ENCODE assay signal across 2 cellular contexts in the genomic region with DNA sequence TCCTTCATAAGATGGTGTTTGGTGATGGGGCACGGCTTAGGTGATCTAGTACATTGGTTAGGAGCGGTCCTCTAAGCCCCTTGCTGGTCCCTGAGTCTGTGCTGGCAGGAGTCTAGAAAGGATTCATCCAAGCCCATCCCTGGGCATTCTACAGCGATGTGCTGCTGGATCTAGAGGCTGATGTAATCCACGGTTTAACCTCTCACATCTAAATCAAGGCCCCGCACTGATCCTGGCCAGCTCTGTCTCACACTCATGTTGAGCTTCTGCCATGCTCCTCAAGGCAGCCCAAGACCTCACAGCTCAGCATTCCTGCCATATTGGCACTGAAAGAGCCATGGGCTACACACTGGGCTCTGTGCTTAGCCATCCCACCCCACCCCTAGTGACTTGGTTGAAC.
TF ChIP-seq lines count a peak whose summit lies in the region.

No MANE protein-coding gene starts in this region.

TF ChIP-seq in GM23338, 12 proteins besides CTCF, POLR2A, EP300 and RAD21 (continued from another document):
- TF ChIP-seq STAT1 (IDR thresholded peaks at IDR 0.05; ENCODE audit: unreplicated experiment) (no peak), ZNF114 (CRISPR knock-in tag; IDR thresholded peaks at IDR 0.05) (no peak), ZNF331 (CRISPR knock-in tag; IDR thresholded peaks at IDR 0.05; ENCODE audit: low read depth) (no peak), NANOG (IDR thresholded peaks at IDR 0.05; ENCODE audit: borderline replicate concordance) (no peak), JUNB (IDR thresholded peaks at IDR 0.05; ENCODE audit: unreplicated experiment) (no peak)
- TF ChIP-seq, protein P1, sequence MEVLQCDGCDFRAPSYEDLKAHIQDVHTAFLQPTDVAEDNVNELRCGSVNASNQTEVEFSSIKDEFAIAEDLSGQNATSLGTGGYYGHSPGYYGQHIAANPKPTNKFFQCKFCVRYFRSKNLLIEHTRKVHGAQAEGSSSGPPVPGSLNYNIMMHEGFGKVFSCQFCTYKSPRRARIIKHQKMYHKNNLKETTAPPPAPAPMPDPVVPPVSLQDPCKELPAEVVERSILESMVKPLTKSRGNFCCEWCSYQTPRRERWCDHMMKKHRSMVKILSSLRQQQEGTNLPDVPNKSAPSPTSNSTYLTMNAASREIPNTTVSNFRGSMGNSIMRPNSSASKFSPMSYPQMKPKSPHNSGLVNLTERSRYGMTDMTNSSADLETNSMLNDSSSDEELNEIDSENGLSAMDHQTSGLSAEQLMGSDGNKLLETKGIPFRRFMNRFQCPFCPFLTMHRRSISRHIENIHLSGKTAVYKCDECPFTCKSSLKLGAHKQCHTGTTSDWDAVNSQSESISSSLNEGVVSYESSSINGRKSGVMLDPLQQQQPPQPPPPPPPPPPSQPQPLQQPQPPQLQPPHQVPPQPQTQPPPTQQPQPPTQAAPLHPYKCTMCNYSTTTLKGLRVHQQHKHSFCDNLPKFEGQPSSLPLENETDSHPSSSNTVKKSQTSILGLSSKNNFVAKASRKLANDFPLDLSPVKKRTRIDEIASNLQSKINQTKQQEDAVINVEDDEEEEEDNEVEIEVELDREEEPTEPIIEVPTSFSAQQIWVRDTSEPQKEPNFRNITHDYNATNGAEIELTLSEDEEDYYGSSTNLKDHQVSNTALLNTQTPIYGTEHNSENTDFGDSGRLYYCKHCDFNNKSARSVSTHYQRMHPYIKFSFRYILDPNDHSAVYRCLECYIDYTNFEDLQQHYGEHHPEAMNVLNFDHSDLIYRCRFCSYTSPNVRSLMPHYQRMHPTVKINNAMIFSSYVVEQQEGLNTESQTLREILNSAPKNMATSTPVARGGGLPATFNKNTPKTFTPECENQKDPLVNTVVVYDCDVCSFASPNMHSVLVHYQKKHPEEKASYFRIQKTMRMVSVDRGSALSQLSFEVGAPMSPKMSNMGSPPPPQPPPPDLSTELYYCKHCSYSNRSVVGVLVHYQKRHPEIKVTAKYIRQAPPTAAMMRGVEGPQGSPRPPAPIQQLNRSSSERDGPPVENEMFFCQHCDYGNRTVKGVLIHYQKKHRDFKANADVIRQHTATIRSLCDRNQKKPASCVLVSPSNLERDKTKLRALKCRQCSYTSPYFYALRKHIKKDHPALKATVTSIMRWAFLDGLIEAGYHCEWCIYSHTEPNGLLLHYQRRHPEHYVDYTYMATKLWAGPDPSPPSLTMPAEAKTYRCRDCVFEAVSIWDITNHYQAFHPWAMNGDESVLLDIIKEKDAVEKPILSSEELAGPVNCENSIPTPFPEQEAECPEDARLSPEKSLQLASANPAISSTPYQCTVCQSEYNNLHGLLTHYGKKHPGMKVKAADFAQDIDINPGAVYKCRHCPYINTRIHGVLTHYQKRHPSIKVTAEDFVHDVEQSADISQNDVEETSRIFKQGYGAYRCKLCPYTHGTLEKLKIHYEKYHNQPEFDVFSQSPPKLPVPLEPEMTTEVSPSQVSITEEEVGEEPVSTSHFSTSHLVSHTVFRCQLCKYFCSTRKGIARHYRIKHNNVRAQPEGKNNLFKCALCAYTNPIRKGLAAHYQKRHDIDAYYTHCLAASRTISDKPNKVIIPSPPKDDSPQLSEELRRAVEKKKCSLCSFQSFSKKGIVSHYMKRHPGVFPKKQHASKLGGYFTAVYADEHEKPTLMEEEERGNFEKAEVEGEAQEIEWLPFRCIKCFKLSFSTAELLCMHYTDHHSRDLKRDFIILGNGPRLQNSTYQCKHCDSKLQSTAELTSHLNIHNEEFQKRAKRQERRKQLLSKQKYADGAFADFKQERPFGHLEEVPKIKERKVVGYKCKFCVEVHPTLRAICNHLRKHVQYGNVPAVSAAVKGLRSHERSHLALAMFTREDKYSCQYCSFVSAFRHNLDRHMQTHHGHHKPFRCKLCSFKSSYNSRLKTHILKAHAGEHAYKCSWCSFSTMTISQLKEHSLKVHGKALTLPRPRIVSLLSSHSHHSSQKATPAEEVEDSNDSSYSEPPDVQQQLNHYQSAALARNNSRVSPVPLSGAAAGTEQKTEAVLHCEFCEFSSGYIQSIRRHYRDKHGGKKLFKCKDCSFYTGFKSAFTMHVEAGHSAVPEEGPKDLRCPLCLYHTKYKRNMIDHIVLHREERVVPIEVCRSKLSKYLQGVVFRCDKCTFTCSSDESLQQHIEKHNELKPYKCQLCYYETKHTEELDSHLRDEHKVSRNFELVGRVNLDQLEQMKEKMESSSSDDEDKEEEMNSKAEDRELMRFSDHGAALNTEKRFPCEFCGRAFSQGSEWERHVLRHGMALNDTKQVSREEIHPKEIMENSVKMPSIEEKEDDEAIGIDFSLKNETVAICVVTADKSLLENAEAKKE (CRISPR knock-in tag; IDR thresholded peaks at IDR 0.05) = no peak
- TF ChIP-seq, protein P2, sequence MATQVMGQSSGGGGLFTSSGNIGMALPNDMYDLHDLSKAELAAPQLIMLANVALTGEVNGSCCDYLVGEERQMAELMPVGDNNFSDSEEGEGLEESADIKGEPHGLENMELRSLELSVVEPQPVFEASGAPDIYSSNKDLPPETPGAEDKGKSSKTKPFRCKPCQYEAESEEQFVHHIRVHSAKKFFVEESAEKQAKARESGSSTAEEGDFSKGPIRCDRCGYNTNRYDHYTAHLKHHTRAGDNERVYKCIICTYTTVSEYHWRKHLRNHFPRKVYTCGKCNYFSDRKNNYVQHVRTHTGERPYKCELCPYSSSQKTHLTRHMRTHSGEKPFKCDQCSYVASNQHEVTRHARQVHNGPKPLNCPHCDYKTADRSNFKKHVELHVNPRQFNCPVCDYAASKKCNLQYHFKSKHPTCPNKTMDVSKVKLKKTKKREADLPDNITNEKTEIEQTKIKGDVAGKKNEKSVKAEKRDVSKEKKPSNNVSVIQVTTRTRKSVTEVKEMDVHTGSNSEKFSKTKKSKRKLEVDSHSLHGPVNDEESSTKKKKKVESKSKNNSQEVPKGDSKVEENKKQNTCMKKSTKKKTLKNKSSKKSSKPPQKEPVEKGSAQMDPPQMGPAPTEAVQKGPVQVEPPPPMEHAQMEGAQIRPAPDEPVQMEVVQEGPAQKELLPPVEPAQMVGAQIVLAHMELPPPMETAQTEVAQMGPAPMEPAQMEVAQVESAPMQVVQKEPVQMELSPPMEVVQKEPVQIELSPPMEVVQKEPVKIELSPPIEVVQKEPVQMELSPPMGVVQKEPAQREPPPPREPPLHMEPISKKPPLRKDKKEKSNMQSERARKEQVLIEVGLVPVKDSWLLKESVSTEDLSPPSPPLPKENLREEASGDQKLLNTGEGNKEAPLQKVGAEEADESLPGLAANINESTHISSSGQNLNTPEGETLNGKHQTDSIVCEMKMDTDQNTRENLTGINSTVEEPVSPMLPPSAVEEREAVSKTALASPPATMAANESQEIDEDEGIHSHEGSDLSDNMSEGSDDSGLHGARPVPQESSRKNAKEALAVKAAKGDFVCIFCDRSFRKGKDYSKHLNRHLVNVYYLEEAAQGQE (IDR thresholded peaks at IDR 0.05; ENCODE audit: unreplicated experiment) = no peak
- TF ChIP-seq, protein P3, sequence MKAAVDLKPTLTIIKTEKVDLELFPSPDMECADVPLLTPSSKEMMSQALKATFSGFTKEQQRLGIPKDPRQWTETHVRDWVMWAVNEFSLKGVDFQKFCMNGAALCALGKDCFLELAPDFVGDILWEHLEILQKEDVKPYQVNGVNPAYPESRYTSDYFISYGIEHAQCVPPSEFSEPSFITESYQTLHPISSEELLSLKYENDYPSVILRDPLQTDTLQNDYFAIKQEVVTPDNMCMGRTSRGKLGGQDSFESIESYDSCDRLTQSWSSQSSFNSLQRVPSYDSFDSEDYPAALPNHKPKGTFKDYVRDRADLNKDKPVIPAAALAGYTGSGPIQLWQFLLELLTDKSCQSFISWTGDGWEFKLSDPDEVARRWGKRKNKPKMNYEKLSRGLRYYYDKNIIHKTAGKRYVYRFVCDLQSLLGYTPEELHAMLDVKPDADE (IDR thresholded peaks at IDR 0.05) = no peak

TF ChIP-seq in WTC11, 78 proteins besides CTCF, POLR2A, EP300 and RAD21 (continued from another document):
- TF ChIP-seq, protein P4, sequence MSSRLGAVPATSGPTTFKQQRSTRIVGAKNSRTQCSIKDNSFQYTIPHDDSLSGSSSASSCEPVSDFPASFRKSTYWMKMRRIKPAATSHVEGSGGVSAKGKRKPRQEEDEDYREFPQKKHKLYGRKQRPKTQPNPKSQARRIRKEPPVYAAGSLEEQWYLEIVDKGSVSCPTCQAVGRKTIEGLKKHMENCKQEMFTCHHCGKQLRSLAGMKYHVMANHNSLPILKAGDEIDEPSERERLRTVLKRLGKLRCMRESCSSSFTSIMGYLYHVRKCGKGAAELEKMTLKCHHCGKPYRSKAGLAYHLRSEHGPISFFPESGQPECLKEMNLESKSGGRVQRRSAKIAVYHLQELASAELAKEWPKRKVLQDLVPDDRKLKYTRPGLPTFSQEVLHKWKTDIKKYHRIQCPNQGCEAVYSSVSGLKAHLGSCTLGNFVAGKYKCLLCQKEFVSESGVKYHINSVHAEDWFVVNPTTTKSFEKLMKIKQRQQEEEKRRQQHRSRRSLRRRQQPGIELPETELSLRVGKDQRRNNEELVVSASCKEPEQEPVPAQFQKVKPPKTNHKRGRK (CRISPR knock-in tag; IDR thresholded peaks at IDR 0.05; ENCODE audit: borderline replicate concordance) = no peak
- TF ChIP-seq, protein P5, sequence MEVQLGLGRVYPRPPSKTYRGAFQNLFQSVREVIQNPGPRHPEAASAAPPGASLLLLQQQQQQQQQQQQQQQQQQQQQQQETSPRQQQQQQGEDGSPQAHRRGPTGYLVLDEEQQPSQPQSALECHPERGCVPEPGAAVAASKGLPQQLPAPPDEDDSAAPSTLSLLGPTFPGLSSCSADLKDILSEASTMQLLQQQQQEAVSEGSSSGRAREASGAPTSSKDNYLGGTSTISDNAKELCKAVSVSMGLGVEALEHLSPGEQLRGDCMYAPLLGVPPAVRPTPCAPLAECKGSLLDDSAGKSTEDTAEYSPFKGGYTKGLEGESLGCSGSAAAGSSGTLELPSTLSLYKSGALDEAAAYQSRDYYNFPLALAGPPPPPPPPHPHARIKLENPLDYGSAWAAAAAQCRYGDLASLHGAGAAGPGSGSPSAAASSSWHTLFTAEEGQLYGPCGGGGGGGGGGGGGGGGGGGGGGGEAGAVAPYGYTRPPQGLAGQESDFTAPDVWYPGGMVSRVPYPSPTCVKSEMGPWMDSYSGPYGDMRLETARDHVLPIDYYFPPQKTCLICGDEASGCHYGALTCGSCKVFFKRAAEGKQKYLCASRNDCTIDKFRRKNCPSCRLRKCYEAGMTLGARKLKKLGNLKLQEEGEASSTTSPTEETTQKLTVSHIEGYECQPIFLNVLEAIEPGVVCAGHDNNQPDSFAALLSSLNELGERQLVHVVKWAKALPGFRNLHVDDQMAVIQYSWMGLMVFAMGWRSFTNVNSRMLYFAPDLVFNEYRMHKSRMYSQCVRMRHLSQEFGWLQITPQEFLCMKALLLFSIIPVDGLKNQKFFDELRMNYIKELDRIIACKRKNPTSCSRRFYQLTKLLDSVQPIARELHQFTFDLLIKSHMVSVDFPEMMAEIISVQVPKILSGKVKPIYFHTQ (CRISPR knock-in tag; IDR thresholded peaks at IDR 0.05) = no peak
TF ChIP-seq in WTC11: peak in this region for 0.
